ENCODE assay signal across 1 cellular context in genomic region chr11:126113515-126113957, GRCh38.
A peak's percentile ranks its signal among the peaks of the same experiment; 100 is the strongest.
TF ChIP-seq lines count a peak whose summit lies in the region.

No MANE protein-coding gene starts in this region.

TF ChIP-seq in HepG2, 621 proteins besides CTCF, POLR2A, EP300 and RAD21 (continued from another document and continues in another):
- no peak for TF ChIP-seq ZNF318 (CRISPR knock-in tag; IDR thresholded peaks at IDR 0.05)
- TF ChIP-seq SRSF9 (IDR thresholded peaks at IDR 0.05; ENCODE audit: borderline replicate concordance, insufficient read depth, low read depth, low read length, poor library complexity, severe bottlenecking): no peak
- TF ChIP-seq ZMYM4 (CRISPR knock-in tag; IDR thresholded peaks at IDR 0.05): no peak
- TF ChIP-seq ZNF501 (CRISPR knock-in tag; IDR thresholded peaks at IDR 0.05): no peak
- TF ChIP-seq ZNF232 (CRISPR knock-in tag; IDR thresholded peaks at IDR 0.05; ENCODE audit: borderline replicate concordance): no peak
- no peak for TF ChIP-seq ZBTB34 (CRISPR knock-in tag; IDR thresholded peaks at IDR 0.05)
- TF ChIP-seq ZNF567 (CRISPR knock-in tag; IDR thresholded peaks at IDR 0.05; ENCODE audit: borderline replicate concordance): no peak
- TF ChIP-seq FOXK2 (IDR thresholded peaks at IDR 0.05): no peak
- no peak for TF ChIP-seq MZF1 (CRISPR knock-in tag; IDR thresholded peaks at IDR 0.05; ENCODE audit: borderline replicate concordance)
- TF ChIP-seq NR3C1 (CRISPR knock-in tag; IDR thresholded peaks at IDR 0.05): no peak
- no peak for TF ChIP-seq SMYD3 (CRISPR knock-in tag; IDR thresholded peaks at IDR 0.05)
- TF ChIP-seq ZNF646 (CRISPR knock-in tag; IDR thresholded peaks at IDR 0.05): no peak
- no peak for TF ChIP-seq ZNF263 (CRISPR knock-in tag; IDR thresholded peaks at IDR 0.05)
- no peak for TF ChIP-seq POLR2AphosphoS2 (IDR thresholded peaks at IDR 0.05; ENCODE audit: low read depth, low read length)
- no peak for TF ChIP-seq ZNF768 (CRISPR knock-in tag; IDR thresholded peaks at IDR 0.05)
- TF ChIP-seq FOXM1 (CRISPR knock-in tag; IDR thresholded peaks at IDR 0.05): no peak
- no peak for TF ChIP-seq ZSCAN30 (CRISPR knock-in tag; IDR thresholded peaks at IDR 0.05)
- TF ChIP-seq ELF3 (CRISPR knock-in tag; IDR thresholded peaks at IDR 0.05): no peak
- no peak for TF ChIP-seq ARID2 (CRISPR knock-in tag; IDR thresholded peaks at IDR 0.05; ENCODE audit: borderline replicate concordance)
- no peak for TF ChIP-seq PRPF4 (IDR thresholded peaks at IDR 0.05; ENCODE audit: low read depth, low read length, poor library complexity, severe bottlenecking)
- no peak for TF ChIP-seq ZNF343 (CRISPR knock-in tag; IDR thresholded peaks at IDR 0.05)
- TF ChIP-seq MBNL3 (CRISPR knock-in tag; conservative IDR thresholded peaks at IDR 0.05): no peak
- TF ChIP-seq RFXAP (CRISPR knock-in tag; IDR thresholded peaks at IDR 0.05; ENCODE audit: borderline replicate concordance): no peak
- TF ChIP-seq CREB1 (IDR thresholded peaks at IDR 0.05): no peak
- TF ChIP-seq CREB1 (CRISPR knock-in tag; IDR thresholded peaks at IDR 0.05): no peak
- TF ChIP-seq MAF1 (CRISPR knock-in tag; IDR thresholded peaks at IDR 0.05; ENCODE audit: borderline replicate concordance): no peak
- no peak for TF ChIP-seq JDP2 (CRISPR knock-in tag; IDR thresholded peaks at IDR 0.05; ENCODE audit: borderline replicate concordance)
- no peak for TF ChIP-seq ZFP36L1 (CRISPR knock-in tag; IDR thresholded peaks at IDR 0.05)
- TF ChIP-seq ZKSCAN5 (CRISPR knock-in tag; IDR thresholded peaks at IDR 0.05): no peak
- no peak for TF ChIP-seq TMF1 (CRISPR knock-in tag; IDR thresholded peaks at IDR 0.05; ENCODE audit: low read depth)
- no peak for TF ChIP-seq ZNF260 (CRISPR knock-in tag; IDR thresholded peaks at IDR 0.05; ENCODE audit: borderline replicate concordance, low read depth)
- no peak for TF ChIP-seq PCBP2 (optimal IDR thresholded peaks at IDR 0.05; ENCODE audit: low read depth, low read length, poor library complexity, severe bottlenecking)
- TF ChIP-seq ZEB1 (IDR thresholded peaks at IDR 0.05; ENCODE audit: insufficient replicate concordance, low read depth): no peak
- TF ChIP-seq TBP (CRISPR knock-in tag; IDR thresholded peaks at IDR 0.05): no peak
- TF ChIP-seq ATF5 (CRISPR knock-in tag; IDR thresholded peaks at IDR 0.05; ENCODE audit: low read depth): no peak
- no peak for TF ChIP-seq ZMYM3 (CRISPR knock-in tag; IDR thresholded peaks at IDR 0.05)
- TF ChIP-seq GABPA (IDR thresholded peaks at IDR 0.05; ENCODE audit: low read depth, low read length): no peak
- no peak for TF ChIP-seq GABPA (CRISPR knock-in tag; IDR thresholded peaks at IDR 0.05; ENCODE audit: low read depth)
- no peak for TF ChIP-seq U2AF2 (IDR thresholded peaks at IDR 0.05; ENCODE audit: low read depth, low read length)
- no peak for TF ChIP-seq ZNF589 (CRISPR knock-in tag; conservative IDR thresholded peaks at IDR 0.05)
- no peak for TF ChIP-seq PHF21A (CRISPR knock-in tag; IDR thresholded peaks at IDR 0.05)
- no peak; the same call in 1 of the 2 replicates for TF ChIP-seq ZBTB43 (CRISPR knock-in tag; conservative IDR thresholded peaks at IDR 0.05)
- no peak for TF ChIP-seq TRIM24 (CRISPR knock-in tag; IDR thresholded peaks at IDR 0.05)
- no peak for TF ChIP-seq NFE2L1 (CRISPR knock-in tag; IDR thresholded peaks at IDR 0.05; ENCODE audit: borderline replicate concordance)
- TF ChIP-seq ETV6 (CRISPR knock-in tag; conservative IDR thresholded peaks at IDR 0.05): no peak
- no peak for TF ChIP-seq ZBTB37 (CRISPR knock-in tag; IDR thresholded peaks at IDR 0.05)
- TF ChIP-seq BCL6 (CRISPR knock-in tag; IDR thresholded peaks at IDR 0.05): 0 out of 2 replicates have a peak, but pooled peaks have one; percentile 10
- no peak for TF ChIP-seq REPIN1 (CRISPR knock-in tag; IDR thresholded peaks at IDR 0.05; ENCODE audit: borderline replicate concordance, low read depth)
- no peak for TF ChIP-seq ATRX (CRISPR knock-in tag; IDR thresholded peaks at IDR 0.05; ENCODE audit: borderline replicate concordance)
- peak; percentile 45; the same call in 1 of the 2 replicates for TF ChIP-seq ZSCAN21 (CRISPR knock-in tag; IDR thresholded peaks at IDR 0.05; ENCODE audit: borderline replicate concordance)
- TF ChIP-seq KLF6 (CRISPR knock-in tag; IDR thresholded peaks at IDR 0.05): no peak
- TF ChIP-seq PHB2 (IDR thresholded peaks at IDR 0.05; ENCODE audit: partially characterized antibody): no peak
- no peak for TF ChIP-seq POLR2AphosphoS5 (IDR thresholded peaks at IDR 0.05; ENCODE audit: low read depth, low read length)
- no peak for TF ChIP-seq NFATC3 (CRISPR knock-in tag; IDR thresholded peaks at IDR 0.05)
- no peak for TF ChIP-seq ZNF124 (CRISPR knock-in tag; IDR thresholded peaks at IDR 0.05)
- peak; percentile 36; the same call in 1 of the 2 replicates for TF ChIP-seq RXRA (CRISPR knock-in tag; IDR thresholded peaks at IDR 0.05)
